Comparison of ENCODE assay signal across 1 cellular context in the genomic region with DNA sequence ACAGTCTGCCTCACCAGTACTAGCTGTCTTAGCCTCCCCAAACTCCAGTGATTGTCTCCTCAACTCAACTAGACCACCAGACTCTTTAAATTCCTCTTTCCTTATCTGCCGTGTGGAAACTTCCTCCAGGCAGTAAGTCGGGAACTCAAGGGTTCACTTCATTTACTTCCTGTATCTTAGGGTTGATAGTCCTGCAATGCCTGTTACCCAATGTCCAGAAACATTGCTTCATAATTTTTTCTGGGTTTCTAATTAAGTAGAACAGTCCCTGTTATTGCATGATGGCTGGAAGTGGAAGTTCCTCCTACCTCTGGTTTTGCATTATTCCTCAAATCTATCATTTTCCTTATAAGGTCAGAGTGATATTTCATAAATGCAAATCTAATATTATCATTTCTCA.
TF ChIP-seq lines count a peak whose summit lies in the region.

No MANE protein-coding gene starts in this region.

TF ChIP-seq in GM12878, 131 proteins besides CTCF, POLR2A, EP300 and RAD21:
- TF ChIP-seq MXI1 (IDR thresholded peaks at IDR 0.05; ENCODE audit: low read depth, low read length): no peak
- TF ChIP-seq ZBED1 (IDR thresholded peaks at IDR 0.05; ENCODE audit: borderline replicate concordance): no peak
- no peak for TF ChIP-seq MYB (IDR thresholded peaks at IDR 0.05; ENCODE audit: borderline replicate concordance, low read depth, low read length)
- TF ChIP-seq CREM (IDR thresholded peaks at IDR 0.05; ENCODE audit: low read depth): no peak
- TF ChIP-seq TARDBP (IDR thresholded peaks at IDR 0.05; ENCODE audit: borderline replicate concordance): no peak
- TF ChIP-seq PAX8 (IDR thresholded peaks at IDR 0.05): no peak
- no peak for TF ChIP-seq GABPA (IDR thresholded peaks at IDR 0.05; ENCODE audit: low read depth)
- no peak for TF ChIP-seq FOXK2 (IDR thresholded peaks at IDR 0.05)
- TF ChIP-seq ETV6 (conservative IDR thresholded peaks at IDR 0.05 in 1 of 2, IDR thresholded peaks at IDR 0.05 in 1 of 2; ENCODE audit: borderline replicate concordance in 1 of 2, low read depth in 1 of 2): no peak
- TF ChIP-seq, protein P1, sequence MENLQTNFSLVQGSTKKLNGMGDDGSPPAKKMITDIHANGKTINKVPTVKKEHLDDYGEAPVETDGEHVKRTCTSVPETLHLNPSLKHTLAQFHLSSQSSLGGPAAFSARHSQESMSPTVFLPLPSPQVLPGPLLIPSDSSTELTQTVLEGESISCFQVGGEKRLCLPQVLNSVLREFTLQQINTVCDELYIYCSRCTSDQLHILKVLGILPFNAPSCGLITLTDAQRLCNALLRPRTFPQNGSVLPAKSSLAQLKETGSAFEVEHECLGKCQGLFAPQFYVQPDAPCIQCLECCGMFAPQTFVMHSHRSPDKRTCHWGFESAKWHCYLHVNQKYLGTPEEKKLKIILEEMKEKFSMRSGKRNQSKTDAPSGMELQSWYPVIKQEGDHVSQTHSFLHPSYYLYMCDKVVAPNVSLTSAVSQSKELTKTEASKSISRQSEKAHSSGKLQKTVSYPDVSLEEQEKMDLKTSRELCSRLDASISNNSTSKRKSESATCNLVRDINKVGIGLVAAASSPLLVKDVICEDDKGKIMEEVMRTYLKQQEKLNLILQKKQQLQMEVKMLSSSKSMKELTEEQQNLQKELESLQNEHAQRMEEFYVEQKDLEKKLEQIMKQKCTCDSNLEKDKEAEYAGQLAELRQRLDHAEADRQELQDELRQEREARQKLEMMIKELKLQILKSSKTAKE (IDR thresholded peaks at IDR 0.05; ENCODE audit: low read depth, poor library complexity, severe bottlenecking): no peak
- no peak for TF ChIP-seq RBBP5 (conservative IDR thresholded peaks at IDR 0.05)
- no peak for TF ChIP-seq ZZZ3 (IDR thresholded peaks at IDR 0.05; ENCODE audit: control insufficient read depth, insufficient read length, low read depth)
- TF ChIP-seq NRF1 (conservative IDR thresholded peaks at IDR 0.05; ENCODE audit: low read depth, low read length): no peak
- no peak for TF ChIP-seq RFX5 (IDR thresholded peaks at IDR 0.05; ENCODE audit: low read depth, low read length)
- no peak for TF ChIP-seq CHD4 (IDR thresholded peaks at IDR 0.05)
- no peak for TF ChIP-seq EGR1 (IDR thresholded peaks at IDR 0.05; ENCODE audit: borderline replicate concordance in 1 of 2, low read depth in 2 of 2, low read length in 2 of 2)
- no peak for TF ChIP-seq ZNF384 (IDR thresholded peaks at IDR 0.05; ENCODE audit: borderline replicate concordance, low read depth, low read length)
- TF ChIP-seq POLR2AphosphoS5 (IDR thresholded peaks at IDR 0.05; ENCODE audit: low read length): no peak
TF ChIP-seq in GM12878: peak in this region for 0.
